Comparison of ENCODE assay signal across 1 cellular context in the genomic region with DNA sequence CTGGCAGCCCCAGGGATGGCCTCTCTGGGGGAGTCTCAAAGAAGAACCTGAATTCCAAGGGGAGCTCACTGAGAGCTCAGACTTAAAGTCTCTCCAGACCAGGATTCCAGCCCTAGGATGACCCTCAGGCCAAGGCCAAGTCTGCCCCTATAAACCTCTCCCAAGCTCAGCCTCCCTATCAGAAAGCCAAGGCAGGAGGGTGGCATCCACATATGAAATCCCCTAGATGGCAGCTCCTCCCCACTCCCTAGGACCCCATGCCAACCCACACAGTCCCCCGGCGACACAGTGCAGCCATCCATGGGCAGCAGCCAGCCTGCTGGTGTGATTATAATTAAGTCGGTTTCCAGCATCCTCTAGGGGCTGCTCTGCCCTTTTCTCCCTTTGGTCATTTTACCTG.
TF ChIP-seq lines count a peak whose summit lies in the region.

No MANE protein-coding gene starts in this region.

TF ChIP-seq in SK-N-SH treated with all-trans-retinoic acid at 6 μM for 48 hours, 23 proteins besides CTCF, POLR2A, EP300 and RAD21 (continued from another document):
- TF ChIP-seq CSRNP3 (CRISPR knock-in tag; IDR thresholded peaks at IDR 0.05) (no peak), ZC3H10 (CRISPR knock-in tag; IDR thresholded peaks at IDR 0.05) (no peak), ZNF70 (CRISPR knock-in tag; IDR thresholded peaks at IDR 0.05) (no peak), PPARA (CRISPR knock-in tag; IDR thresholded peaks at IDR 0.05; ENCODE audit: borderline replicate concordance) (no peak)
